8 cellular contexts compared by ENCODE assay signal in the genomic region with DNA sequence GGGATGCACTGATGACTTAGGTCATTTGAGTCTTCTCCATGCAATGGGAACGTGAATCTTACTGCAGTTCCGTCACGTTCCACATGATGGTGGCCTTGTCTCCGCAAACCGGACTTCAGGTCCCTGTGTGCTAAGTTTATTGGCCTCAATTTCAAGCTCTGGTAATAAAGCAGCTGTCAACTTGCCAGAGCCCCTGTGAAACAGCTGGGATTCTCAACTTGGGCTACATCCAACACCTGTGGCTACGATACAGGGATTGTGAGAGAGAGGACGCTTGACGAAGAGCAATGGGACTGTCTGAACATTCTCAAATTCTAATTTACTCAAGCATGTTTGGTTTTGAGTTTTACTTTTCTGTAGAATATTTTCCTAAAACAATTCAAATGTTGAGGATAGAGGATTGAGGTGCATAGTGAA.
A peak's percentile ranks its signal among the peaks of the same experiment; 100 is the strongest.
DNase-seq lines count a peak whose midpoint lies in the region; TF ChIP-seq lines count a peak whose summit lies in the region.

No MANE protein-coding gene starts in this region.

- H3K79me2 ChIP-seq in neural cell (replicated peaks; ENCODE audit: insufficient read depth, low read length): no peaks in the 10 kb centered on the region

- no peak overlapping the region for H2AFZ ChIP-seq in neural cell (ENCODE audit: low read depth, low read length)

- H3K27ac ChIP-seq in RWPE1: no peak overlapping the region
- H3K27ac ChIP-seq in esophagus squamous epithelium: no peak overlapping the region
- no peak overlapping the region for H3K27ac ChIP-seq in neural cell (ENCODE audit: low read length)

- no peaks in the 10 kb centered on the region for H3K36me3 ChIP-seq in esophagus squamous epithelium
- no peaks in the 10 kb centered on the region for H3K36me3 ChIP-seq in neural cell (ENCODE audit: insufficient read depth, low read length)

- CTCF ChIA-PET in RWPE1 (lab: Yijun Ruan, JAX): no interaction called here

- no peak for TF ChIP-seq POLR2A in esophagus squamous epithelium (IDR thresholded peaks at IDR 0.05)

- H4K20me1 ChIP-seq in neural cell (ENCODE audit: insufficient read depth): no peaks in the 10 kb centered on the region

- TF ChIP-seq RAD21 in neural cell (conservative IDR thresholded peaks at IDR 0.05): peak; percentile 72

- peak; percentile 41 for TF ChIP-seq CTCF in RWPE1 (conservative IDR thresholded peaks at IDR 0.05; ENCODE audit: low read depth)
- TF ChIP-seq CTCF in esophagus squamous epithelium (IDR thresholded peaks at IDR 0.05): peak in 5 of 6 experiments; percentile 33 to 75 (median 62)
- peak; percentile 70 for TF ChIP-seq CTCF in neural cell (IDR thresholded peaks at IDR 0.05; ENCODE audit: poor library complexity, severe bottlenecking)
- no peak for TF ChIP-seq CTCF in GM10266 (IDR thresholded peaks at IDR 0.05; ENCODE audit: control insufficient read depth, insufficient read depth, low read depth, missing control alignments)

- POLR2A ChIA-PET in RWPE1 (lab: Yijun Ruan, JAX; ENCODE audit: low non-redundant PET): no interaction called here

- peak; percentile 96 for DNase-seq in COR-L47 (lab: John Stamatoyannopoulos, UW)
- DNase-seq in LoVo (ENCODE audit: low spot score): peak; percentile 55
- DNase-seq in RWPE1 (ENCODE audit: low spot score): peak; percentile 8
- no peak for DNase-seq in esophagus squamous epithelium (lab: John Stamatoyannopoulos, UW)
- DNase-seq in activated CD8-positive, alpha-beta memory T cell treated with anti-CD3 and anti-CD28 coated beads for 24 hours: no peak
- DNase-seq in GM10266 (ENCODE audit: extremely low spot score): no peak
- DNase-seq in stimulated activated CD4-positive, alpha-beta T cell treated with anti-CD3 and anti-CD28 coated beads, Interleukin-15, amount 100 ng/mL, for 24 hours: no peak

- H3K4me3 ChIP-seq in esophagus squamous epithelium (no peak overlapping the region), neural cell (ENCODE audit: low read length) (no peak overlapping the region)

- peaks cover 0 to 5% (median 0%) of the 10 kb centered on the region in 3 donors for H3K4me1 ChIP-seq in esophagus squamous epithelium

- no peaks in the 10 kb centered on the region for H3K9me2 ChIP-seq in neural cell (ENCODE audit: insufficient read depth, low read length)

- H3K27me3 ChIP-seq in esophagus squamous epithelium (no peaks in the 10 kb centered on the region), neural cell (ENCODE audit: insufficient read depth, low read depth, low read length) (no peaks in the 10 kb centered on the region)

- TF ChIP-seq EP300 in neural cell (conservative IDR thresholded peaks at IDR 0.05; ENCODE audit: poor library complexity, severe bottlenecking): no peak

- intact Hi-C loops in esophagus squamous epithelium (cut with DNase I): no loop called here

- H3K9me3 ChIP-seq in esophagus squamous epithelium: no peaks in the 10 kb centered on the region
- no peaks in the 10 kb centered on the region for H3K9me3 ChIP-seq in neural cell (ENCODE audit: low read length)

- H3K4me2 ChIP-seq in neural cell (ENCODE audit: low read length): no peak overlapping the region

- 16 to 25% methylated on average over 6 to 8 of the region's 8 CpGs for WGBS in esophagus squamous epithelium, 2 donors

- no peaks in the 10 kb centered on the region for H3F3A ChIP-seq in neural cell (ENCODE audit: insufficient read depth, low read length, poor library complexity, severe bottlenecking)

- H3K9ac ChIP-seq in neural cell (ENCODE audit: low read length): no peak overlapping the region

TF ChIP-seq in neural cell, 6 proteins besides CTCF, POLR2A, EP300 and RAD21:
- TF ChIP-seq SMC3 (conservative IDR thresholded peaks at IDR 0.05; ENCODE audit: poor library complexity) (peak; percentile 76), EZH2 (IDR thresholded peaks at IDR 0.05; ENCODE audit: borderline replicate concordance, insufficient read depth, low read length, poor library complexity, severe bottlenecking) (no peak), MXI1 (conservative IDR thresholded peaks at IDR 0.05; ENCODE audit: poor library complexity, severe bottlenecking) (no peak), POLR2AphosphoS5 (IDR thresholded peaks at IDR 0.05) (no peak)
- TF ChIP-seq, protein P1, sequence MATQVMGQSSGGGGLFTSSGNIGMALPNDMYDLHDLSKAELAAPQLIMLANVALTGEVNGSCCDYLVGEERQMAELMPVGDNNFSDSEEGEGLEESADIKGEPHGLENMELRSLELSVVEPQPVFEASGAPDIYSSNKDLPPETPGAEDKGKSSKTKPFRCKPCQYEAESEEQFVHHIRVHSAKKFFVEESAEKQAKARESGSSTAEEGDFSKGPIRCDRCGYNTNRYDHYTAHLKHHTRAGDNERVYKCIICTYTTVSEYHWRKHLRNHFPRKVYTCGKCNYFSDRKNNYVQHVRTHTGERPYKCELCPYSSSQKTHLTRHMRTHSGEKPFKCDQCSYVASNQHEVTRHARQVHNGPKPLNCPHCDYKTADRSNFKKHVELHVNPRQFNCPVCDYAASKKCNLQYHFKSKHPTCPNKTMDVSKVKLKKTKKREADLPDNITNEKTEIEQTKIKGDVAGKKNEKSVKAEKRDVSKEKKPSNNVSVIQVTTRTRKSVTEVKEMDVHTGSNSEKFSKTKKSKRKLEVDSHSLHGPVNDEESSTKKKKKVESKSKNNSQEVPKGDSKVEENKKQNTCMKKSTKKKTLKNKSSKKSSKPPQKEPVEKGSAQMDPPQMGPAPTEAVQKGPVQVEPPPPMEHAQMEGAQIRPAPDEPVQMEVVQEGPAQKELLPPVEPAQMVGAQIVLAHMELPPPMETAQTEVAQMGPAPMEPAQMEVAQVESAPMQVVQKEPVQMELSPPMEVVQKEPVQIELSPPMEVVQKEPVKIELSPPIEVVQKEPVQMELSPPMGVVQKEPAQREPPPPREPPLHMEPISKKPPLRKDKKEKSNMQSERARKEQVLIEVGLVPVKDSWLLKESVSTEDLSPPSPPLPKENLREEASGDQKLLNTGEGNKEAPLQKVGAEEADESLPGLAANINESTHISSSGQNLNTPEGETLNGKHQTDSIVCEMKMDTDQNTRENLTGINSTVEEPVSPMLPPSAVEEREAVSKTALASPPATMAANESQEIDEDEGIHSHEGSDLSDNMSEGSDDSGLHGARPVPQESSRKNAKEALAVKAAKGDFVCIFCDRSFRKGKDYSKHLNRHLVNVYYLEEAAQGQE (IDR thresholded peaks at IDR 0.05; ENCODE audit: borderline replicate concordance): no peak

Comparison
In these comparisons a context has a peak if more than half of its experiments do, and no peak if none do; other contexts are left out.
1. DNase-seq: peak in COR-L47 (single experiment), LoVo (single experiment) and RWPE1 (single experiment); none in esophagus squamous epithelium (single experiment), activated CD8-positive, alpha-beta memory T cell treated with anti-CD3 and anti-CD28 coated beads for 24 hours (single experiment), GM10266 (single experiment) and stimulated activated CD4-positive, alpha-beta T cell treated with anti-CD3 and anti-CD28 coated beads, Interleukin-15, amount 100 ng/mL, for 24 hours (single experiment).